In genomic region chrX:145464650-145465049, GRCh38 we compare ENCODE assay signal across 20 cellular contexts.
A peak's percentile ranks its signal among the peaks of the same experiment; 100 is the strongest.
DNase-seq lines count a peak whose midpoint lies in the region; ATAC-seq and TF ChIP-seq lines count a peak whose summit lies in the region.
"Had no signal": no experiment of that assay in that cellular context is flagged by ENCODE, and none has a peak within 500 bp of the region (broad histone marks: within the 10 kb centered on the region; RNA-seq: fewer than 3 reads in every experiment).

No MANE protein-coding gene starts in this region.

- no peaks in the 10 kb centered on the region for H3K27me3 Mint-ChIP-seq in MCF 10A (ENCODE audit: insufficient read depth, unreplicated experiment)
- H3K27me3 Mint-ChIP-seq: CD4-positive, alpha-beta memory T cell had no signal

- H3K27ac Mint-ChIP-seq in MCF 10A (ENCODE audit: low read depth, unreplicated experiment): no peak overlapping the region
- H3K27ac Mint-ChIP-seq: CD4-positive, alpha-beta memory T cell; H9 had no signal

- H3K27me3 ChIP-seq in breast epithelium (no peaks in the 10 kb centered on the region), MM.1S (replicated peaks; ENCODE audit: insufficient read depth, low read length) (no peaks in the 10 kb centered on the region), PC-3 (ENCODE audit: low read length) (no peaks in the 10 kb centered on the region), transverse colon (no peaks in the 10 kb centered on the region), MG63 (no peaks in the 10 kb centered on the region)

- 60 to 72% methylated on average over 2 to 3 of the region's 3 CpGs for WGBS in transverse colon (ENCODE audit: low coverage in 1 of 2), 2 donors

- no peaks in the 10 kb centered on the region for H3K9me2 ChIP-seq in MM.1S (replicated peaks; ENCODE audit: insufficient read depth, low read length)
- no peaks in the 10 kb centered on the region for H3K9me2 ChIP-seq in PC-3 (replicated peaks; ENCODE audit: low read length)

- H3K4me3 ChIP-seq in breast epithelium (no peak overlapping the region), MM.1S (ENCODE audit: low read length) (no peak overlapping the region), PC-3 (ENCODE audit: low read length) (no peak overlapping the region), transverse colon (no peak overlapping the region), MG63 (no peak overlapping the region)
- H3K4me3 ChIP-seq: A549, GM23248 had no signal

- no peaks in the 10 kb centered on the region for H4K20me1 ChIP-seq in MM.1S (ENCODE audit: insufficient read depth, low read length)
- no peaks in the 10 kb centered on the region for H4K20me1 ChIP-seq in PC-3 (ENCODE audit: low read length)

- H3K4me2 ChIP-seq in MM.1S (ENCODE audit: low read depth, low read length) (no peak overlapping the region), PC-3 (ENCODE audit: low read length) (no peak overlapping the region)
- H3K4me2 ChIP-seq: A549 had no signal

- in situ Hi-C loops in transverse colon (cut with MboI; ENCODE audit: low pct_ligation_motif_present in 1 of 4, low pct_unique_long_range_greater_than_20kb in 1 of 4, low sequenced_read_pairs in 3 of 4): no loop called here

- no peaks in the 10 kb centered on the region for H3K9me3 Mint-ChIP-seq in MCF 10A (ENCODE audit: unreplicated experiment)

- H3K27ac ChIP-seq in breast epithelium (no peak overlapping the region), MM.1S (ENCODE audit: low read length) (no peak overlapping the region), PC-3 (ENCODE audit: low read length) (no peak overlapping the region), transverse colon (no peak overlapping the region)
- H3K27ac ChIP-seq: 22Rv1, A549, GM23248 had no signal

- H3K9ac ChIP-seq in MM.1S (ENCODE audit: low read length) (no peak overlapping the region), PC-3 (ENCODE audit: low read length) (no peak overlapping the region)
- H3K9ac ChIP-seq: GM23248 had no signal

- H3K4me1 Mint-ChIP-seq in MCF 10A (ENCODE audit: insufficient read depth, unreplicated experiment): no peaks in the 10 kb centered on the region
- H3K4me1 Mint-ChIP-seq: CD4-positive, alpha-beta memory T cell had no signal

- intact Hi-C loops in MCF 10A (cut with micrococcal nuclease): no loop called here
- intact Hi-C loops in breast epithelium (cut with DNase I; ENCODE audit: low total_unique reads): no loop called here
- intact Hi-C loops in PC-3 (cut with micrococcal nuclease): no loop called here
- intact Hi-C loops in transverse colon (cut with DNase I; ENCODE audit: low total_unique reads): no loop called here

- no peaks in the 10 kb centered on the region for H3K36me3 Mint-ChIP-seq in MCF 10A (ENCODE audit: insufficient read depth, unreplicated experiment)
- H3K36me3 Mint-ChIP-seq: CD4-positive, alpha-beta memory T cell had no signal

- TF ChIP-seq EP300 in transverse colon (IDR thresholded peaks at IDR 0.05; ENCODE audit: low read depth): no peak

- POLR2A ChIA-PET in MCF 10A (lab: Yijun Ruan, JAX) (no interaction called here), PC-3 (lab: Charles Lee; ENCODE audit: unreplicated experiment) (no interaction called here)

- TF ChIP-seq POLR2A in breast epithelium (IDR thresholded peaks at IDR 0.05) (no peak), transverse colon (IDR thresholded peaks at IDR 0.05) (no peak)

- TF ChIP-seq CTCF in MCF 10A (IDR thresholded peaks at IDR 0.05; ENCODE audit: unreplicated experiment) (no peak), breast epithelium (IDR thresholded peaks at IDR 0.05) (no peak), MM.1S (IDR thresholded peaks at IDR 0.05; ENCODE audit: low read length) (no peak), PC-3 (conservative IDR thresholded peaks at IDR 0.05; ENCODE audit: low read depth, low read length) (no peak), transverse colon (IDR thresholded peaks at IDR 0.05) (no peak)

- no peaks in the 10 kb centered on the region for H3F3A ChIP-seq in MM.1S (ENCODE audit: insufficient read depth, low read length)
- H3F3A ChIP-seq in PC-3 (ENCODE audit: low read length, unreplicated experiment): no peaks in the 10 kb centered on the region

- H3K4me3 Mint-ChIP-seq in MCF 10A (ENCODE audit: unreplicated experiment): no peak overlapping the region
- H3K4me3 Mint-ChIP-seq: CD4-positive, alpha-beta memory T cell; H9 had no signal

- H3K9me3 ChIP-seq in breast epithelium: no peaks in the 10 kb centered on the region
- H3K9me3 ChIP-seq in MM.1S (replicated peaks; ENCODE audit: insufficient read depth, low read length): no peaks in the 10 kb centered on the region
- no peaks in the 10 kb centered on the region for H3K9me3 ChIP-seq in PC-3 (ENCODE audit: low read length)
- no peaks in the 10 kb centered on the region for H3K9me3 ChIP-seq in transverse colon
- H3K9me3 ChIP-seq in MG63: no peaks in the 10 kb centered on the region
- H3K9me3 ChIP-seq: A549 had no signal

- H3K79me2 ChIP-seq in MM.1S (ENCODE audit: low read length) (no peaks in the 10 kb centered on the region), PC-3 (ENCODE audit: low read length) (no peaks in the 10 kb centered on the region)

- no TSS peak for BruUV-seq in MCF 10A (replicated peaks; lab: Mats Ljungman, UMichigan)
- no TSS peak for BruUV-seq in PC-3 (replicated peaks; lab: Mats Ljungman, UMichigan)

- DNase-seq in MCF 10A (ENCODE audit: unreplicated experiment) (peak; percentile 13), breast epithelium (ENCODE audit: low spot score in 2 of 2) (no peak), MM.1S (peak; percentile 19), PC-3 (peak; percentile 3), transverse colon (no peak), NCI-H1092 treated with DMSO at 0.1 percent for 48 hours (lab: John Stamatoyannopoulos, UW) (no peak), MG63 (no peak)
- no peak for DNase-seq in central memory CD4-positive, alpha-beta T cell
- DNase-seq: ACHN; C1 segment of cervical spinal cord; Calu3; CD4-positive, alpha-beta memory T cell; COR-L47; DMS53; DMS79 treated with DMSO at 0.1 percent for 48 hours; GM23248; H9 had no signal

- CTCF ChIA-PET in MCF 10A (lab: Yijun Ruan, JAX): interaction anchor here (0.8 to 1.1 kb wide), 2 partner anchors 21 to 760 kb away, joined by 3 to 4 read pairs; no protein-coding TSS in a partner anchor
- CTCF ChIA-PET in PC-3 (lab: Charles Lee): no interaction called here

- H3K36me3 ChIP-seq in breast epithelium: no peaks in the 10 kb centered on the region
- H3K36me3 ChIP-seq in MM.1S (replicated peaks; ENCODE audit: insufficient read depth, low read length): no peaks in the 10 kb centered on the region
- H3K36me3 ChIP-seq in PC-3 (ENCODE audit: low read depth, low read length): no peaks in the 10 kb centered on the region
- no peaks in the 10 kb centered on the region for H3K36me3 ChIP-seq in transverse colon
- H3K36me3 ChIP-seq in MG63: no peaks in the 10 kb centered on the region

- no peak for ATAC-seq in PC-3
- ATAC-seq: A549, HCT116 had no signal

- H3K4me1 ChIP-seq in breast epithelium: no peaks in the 10 kb centered on the region
- H3K4me1 ChIP-seq in MM.1S (ENCODE audit: low read length): no peaks in the 10 kb centered on the region
- H3K4me1 ChIP-seq in PC-3 (ENCODE audit: insufficient read depth, low read length): no peaks in the 10 kb centered on the region
- H3K4me1 ChIP-seq in transverse colon: no peaks in the 10 kb centered on the region
- H3K4me1 ChIP-seq: A549 had no signal

- no peak overlapping the region for H2AFZ ChIP-seq in MM.1S (ENCODE audit: low read length)
- no peak overlapping the region for H2AFZ ChIP-seq in PC-3 (ENCODE audit: low read length)
- H2AFZ ChIP-seq: GM23248 had no signal

Comparison
In these comparisons a context has a peak if more than half of its experiments do, and no peak if none do; other contexts are left out.
1. DNase-seq: peak in MCF 10A (single experiment), MM.1S (single experiment) and PC-3 (single experiment); none in breast epithelium (0 of 2), transverse colon (single experiment), central memory CD4-positive, alpha-beta T cell (single experiment), NCI-H1092 treated with DMSO at 0.1 percent for 48 hours (single experiment) and MG63 (single experiment).